ENCODE assay signal across 4 cellular contexts in the genomic region with DNA sequence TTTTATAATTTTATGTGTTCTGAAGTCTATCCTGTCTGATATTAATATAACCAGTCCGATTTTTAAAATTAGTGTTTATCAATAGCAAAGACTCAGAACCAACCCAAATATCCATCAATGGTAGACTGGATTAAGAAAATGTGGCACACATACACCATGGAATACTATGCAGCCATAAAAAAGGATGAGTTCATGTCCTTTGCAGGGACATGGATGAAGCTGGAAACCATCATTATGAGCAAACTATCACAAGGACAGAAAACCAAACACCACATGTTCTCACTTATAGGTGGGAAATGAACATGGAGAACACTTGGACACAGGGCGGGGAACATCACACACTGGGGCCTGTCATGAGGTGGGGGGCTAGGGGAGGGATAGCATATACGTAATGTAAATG. TPM values are rescaled to one million over a fixed set of nuclear protein-coding genes. Genes with fewer than 3 reads are reported as not detected.
"Had no signal": no experiment of that assay in that cellular context is flagged by ENCODE, and none has a peak within 500 bp of the region (broad histone marks: within the 10 kb centered on the region; RNA-seq: fewer than 3 reads in every experiment).

No MANE protein-coding gene starts in this region.

RNA-seq across cellular contexts. Expression of gene ADGRD1, which starts 16.2 kb away (rescaled TPM):
- total RNA-seq: mammary epithelial cell had no signal
- polyA plus RNA-seq: immature natural killer cell; keratinocyte; mammary epithelial cell; naive thymus-derived CD4-positive, alpha-beta T cell had no signal
